In genomic region chr19:38731654-38732301, GRCh38 we compare ENCODE assay signal across 9 cellular contexts. TPM values are rescaled to one million over a fixed set of nuclear protein-coding genes. Genes with fewer than 3 reads are reported as not detected.
DNase-seq lines count a peak whose midpoint lies in the region; ATAC-seq, FAIRE-seq and TF ChIP-seq lines count a peak whose summit lies in the region.
"Had no signal": no experiment of that assay in that cellular context is flagged by ENCODE, and none has a peak within 500 bp of the region (broad histone marks: within the 10 kb centered on the region; RNA-seq: fewer than 3 reads in every experiment).

No MANE protein-coding gene starts in this region.

- H2BK120ac ChIP-seq in H1 (replicated peaks; ENCODE audit: low read depth, low read length): no peak overlapping the region

- H3K9ac ChIP-seq in H1 (replicated peaks in 1 of 4; ENCODE audit: extremely low read depth in 1 of 4, low read depth in 3 of 4, low read length in 3 of 4) (no peak overlapping the region), Karpas-422 (ENCODE audit: low read length) (no peak overlapping the region)

- H3K18ac ChIP-seq in H1 (ENCODE audit: extremely low read depth, low read length): no peak overlapping the region

- H3K27me3 ChIP-seq in CD4-positive, alpha-beta memory T cell (ENCODE audit: insufficient read depth, low read length): no peaks in the 10 kb centered on the region
- H3K27me3 ChIP-seq in H1 (replicated peaks in 1 of 4; ENCODE audit: control insufficient read depth in 3 of 4, extremely low read depth in 1 of 4, insufficient read depth in 3 of 4, low read length in 3 of 4): peaks cover 0 to 2% (median 0%) of the 10 kb centered on the region in 4 experiments; a peak in 3 of 7 replicates
- H3K27me3 ChIP-seq in neutrophil: peaks cover 16% of the 10 kb centered on the region
- H3K27me3 ChIP-seq in Karpas-422 (ENCODE audit: low read length): no peaks in the 10 kb centered on the region

- FAIRE-seq in H1 (lab: Jason Lieb, UNC): no peak

- peaks cover 0 to 28% of the 10 kb centered on the region in 2 donors for H3K36me3 Mint-ChIP-seq in CD4-positive, alpha-beta memory T cell

- H3K79me2 ChIP-seq in H1 (ENCODE audit: control insufficient read depth in 1 of 2, insufficient read depth in 2 of 2, low read length in 2 of 2) (no peaks in the 10 kb centered on the region), Karpas-422 (ENCODE audit: low read length) (no peaks in the 10 kb centered on the region)

- intact Hi-C loops in CD4-positive, alpha-beta memory T cell (cut with micrococcal nuclease): loop anchor here (5.0 kb wide), 1 partner anchor 329 kb away; the partner anchor contains the start of gene FAM98C

- H3K4me3 ChIP-seq in CD4-positive, alpha-beta memory T cell (ENCODE audit: low read length in 2 of 2): no peak overlapping the region
- H3K4me3 ChIP-seq in H1 (ENCODE audit: extremely low read depth in 1 of 4, insufficient read depth in 2 of 4, low read depth in 3 of 4, low read length in 4 of 4): no peak overlapping the region
- no peak overlapping the region for H3K4me3 ChIP-seq in neutrophil (ENCODE audit: low read depth in 1 of 2, low read length in 1 of 2)
- no peak overlapping the region for H3K4me3 ChIP-seq in Karpas-422 (ENCODE audit: low read length)

- no peak overlapping the region for H3K27ac ChIP-seq in CD4-positive, alpha-beta memory T cell (ENCODE audit: low read depth, low read length)
- H3K27ac ChIP-seq in H1 (ENCODE audit: low read depth, low read length): no peak overlapping the region
- peak overlapping the region; percentile 49 for H3K27ac ChIP-seq in neutrophil
- H3K27ac ChIP-seq in Karpas-422 (ENCODE audit: low read length): no peak overlapping the region

- no peak overlapping the region for H3K23ac ChIP-seq in H1 (ENCODE audit: insufficient read length)

- peaks cover 2% of the 10 kb centered on the region for H3K36me3 ChIP-seq in CD4-positive, alpha-beta memory T cell (ENCODE audit: insufficient read depth, low read length)
- peaks cover 11 to 37% (median 23%) of the 10 kb centered on the region in 4 experiments; a peak in 7 of 8 replicates for H3K36me3 ChIP-seq in H1 (ENCODE audit: control insufficient read depth in 2 of 4, insufficient read depth in 4 of 4, low read length in 3 of 4)
- peaks cover 52% of the 10 kb centered on the region for H3K36me3 ChIP-seq in neutrophil
- peaks cover 10% of the 10 kb centered on the region for H3K36me3 ChIP-seq in Karpas-422 (ENCODE audit: insufficient read depth, low read length)

- no peak overlapping the region for H2BK12ac ChIP-seq in H1 (ENCODE audit: low read depth, low read length)

- no peaks in the 10 kb centered on the region for H3K9me3 Mint-ChIP-seq in CD4-positive, alpha-beta memory T cell

- TF ChIP-seq POLR2A in H1 (IDR thresholded peaks at IDR 0.05; ENCODE audit: control extremely low read depth in 1 of 2, low read depth in 2 of 2, low read length in 2 of 2): peak in 1 of 2 experiments; percentile 21; a peak in 1 of 3 replicates

- H2AFZ ChIP-seq in H1 (ENCODE audit: low read length): no peak overlapping the region
- H2AFZ ChIP-seq in Karpas-422 (ENCODE audit: low read length): no peak overlapping the region

- peaks cover 18 to 63% (median 31%) of the 10 kb centered on the region in 4 donors for H3K4me1 Mint-ChIP-seq in CD4-positive, alpha-beta memory T cell

- H2BK20ac ChIP-seq in H1 (ENCODE audit: low read length): no peak overlapping the region

- H2BK15ac ChIP-seq in H1 (ENCODE audit: low read length): no peak overlapping the region

- TF ChIP-seq EP300 in H1 (IDR thresholded peaks at IDR 0.05; ENCODE audit: borderline replicate concordance in 1 of 2, low read depth in 2 of 2, low read length in 2 of 2): no peak

- H3K14ac ChIP-seq in H1 (ENCODE audit: insufficient read length): no peak overlapping the region

- no peaks in the 10 kb centered on the region for H3K9me3 ChIP-seq in CD4-positive, alpha-beta memory T cell (ENCODE audit: control insufficient read depth in 1 of 2, low read length in 2 of 2)
- no peaks in the 10 kb centered on the region for H3K9me3 ChIP-seq in H1 (ENCODE audit: insufficient read depth in 2 of 2, low read depth in 1 of 2, low read length in 1 of 2)
- no peaks in the 10 kb centered on the region for H3K9me3 ChIP-seq in neutrophil
- no peaks in the 10 kb centered on the region for H3K9me3 ChIP-seq in Karpas-422 (ENCODE audit: low read length)

- peaks cover 33% of the 10 kb centered on the region for H3K4me1 ChIP-seq in CD4-positive, alpha-beta memory T cell (ENCODE audit: insufficient read depth, low read length)
- H3K4me1 ChIP-seq in H1 (replicated peaks in 1 of 4; ENCODE audit: control insufficient read depth in 3 of 4, insufficient read depth in 4 of 4, low read length in 3 of 4): peaks cover 0 to 13% (median 8%) of the 10 kb centered on the region in 4 experiments; a peak in 6 of 7 replicates
- peaks cover 18 to 28% of the 10 kb centered on the region in 2 experiments for H3K4me1 ChIP-seq in neutrophil (ENCODE audit: control insufficient read depth in 1 of 2, insufficient read depth in 1 of 2, low read depth in 1 of 2, low read length in 1 of 2)
- no peaks in the 10 kb centered on the region; the same call in 1 of the 2 replicates for H3K4me1 ChIP-seq in Karpas-422 (ENCODE audit: low read length)

- no peak overlapping the region for H4K91ac ChIP-seq in H1 (replicated peaks; ENCODE audit: insufficient read length, low read length)

- no peak overlapping the region for H2BK5ac ChIP-seq in H1 (ENCODE audit: low read depth, low read length)

- no peaks in the 10 kb centered on the region for H3K9me2 ChIP-seq in Karpas-422 (replicated peaks; ENCODE audit: insufficient read depth, low read length)

- CTCF ChIA-PET in CD4-positive, alpha-beta memory T cell (lab: Charles Lee; ENCODE audit: partially characterized antibody): interaction anchor here (1.3 to 2.3 kb wide), 2 partner anchors 198 to 329 kb away, joined by 3 to 13 read pairs; partner anchors contain the start of genes FAM98C, MRPS12 and SARS2
- CTCF ChIA-PET in H1 (lab: Charles Lee; ENCODE audit: partially characterized antibody): no interaction called here

- peaks cover 10 to 12% of the 10 kb centered on the region in 2 experiments for H4K20me1 ChIP-seq in H1 (replicated peaks in 1 of 2; ENCODE audit: control insufficient read depth in 1 of 2, insufficient read depth in 2 of 2, low read length in 2 of 2)
- no peaks in the 10 kb centered on the region for H4K20me1 ChIP-seq in Karpas-422 (ENCODE audit: insufficient read depth, low read depth, low read length)

- H3K4me2 ChIP-seq in H1 (ENCODE audit: insufficient read depth in 1 of 2, low read depth in 2 of 2, low read length in 2 of 2): no peak overlapping the region
- H3K4me2 ChIP-seq in Karpas-422 (ENCODE audit: low read depth, low read length, poor library complexity, severe bottlenecking): no peak overlapping the region

- DNase-seq in CD4-positive, alpha-beta memory T cell: no peak
- DNase-seq in NCI-H345 (lab: John Stamatoyannopoulos, UW) (peak; percentile 67), H1 (ENCODE audit: low read depth in 1 of 2, low spot score in 2 of 2) (no peak), Karpas-422 (no peak), RKO (ENCODE audit: low spot score) (no peak)
- DNase-seq in activated CD4-positive, alpha-beta T cell treated with anti-CD3 and anti-CD28 coated beads, Interleukin-2, amount 50 U/mL, for 1 hour: no peak
- DNase-seq: hippocampal formation had no signal

- ATAC-seq in GM18867 (IDR thresholded peaks at IDR 0.05; ENCODE audit: unreplicated experiment): no peak

- no peak overlapping the region for H4K5ac ChIP-seq in H1 (ENCODE audit: insufficient read length, low read depth, low read length)

- peak overlapping the region; percentile 42; the same call in 1 of the 2 replicates for H4K8ac ChIP-seq in H1 (ENCODE audit: extremely low read depth, insufficient read depth, low read length)

- peaks cover 2% of the 10 kb centered on the region for H3K79me1 ChIP-seq in H1 (ENCODE audit: low read depth, low read length)

- H3K4ac ChIP-seq in H1 (replicated peaks; ENCODE audit: insufficient read length, low read depth, low read length): no peak overlapping the region

- peak overlapping the region in 2 of 8 donors; percentile 21 to 26 for H3K4me3 Mint-ChIP-seq in CD4-positive, alpha-beta memory T cell

- no peak for TF ChIP-seq CTCF in H1 (IDR thresholded peaks at IDR 0.05; ENCODE audit: control extremely low read depth in 1 of 3, insufficient read depth in 1 of 3, low read depth in 1 of 3, low read length in 3 of 3)
- no peak for TF ChIP-seq CTCF in neutrophil (IDR thresholded peaks at IDR 0.05)

- WGBS in H1 (ENCODE audit: extremely low coverage in 1 of 2, insufficient coverage in 1 of 2, insufficient read length in 1 of 2, insufficient replicate concordance in 2 of 2, low coverage in 1 of 2, low lambda C conversion rate in 2 of 2, missing lambda C conversion rate in 1 of 2), 2 experiments: 92% methylated on average over 10 of the region's 10 CpGs; no CpG with 5 or more reads in 1 of the 2 experiments

- peaks cover 8% of the 10 kb centered on the region; the same call in 1 of the 2 replicates for H3K23me2 ChIP-seq in H1 (ENCODE audit: low read depth, low read length)

- H3K56ac ChIP-seq in H1 (replicated peaks; ENCODE audit: insufficient read length, low read depth, low read length): no peak overlapping the region

- H2AK5ac ChIP-seq in H1 (ENCODE audit: low read depth, low read length): no peak overlapping the region

- H3K27me3 Mint-ChIP-seq in CD4-positive, alpha-beta memory T cell: no peaks in the 10 kb centered on the region

- H3K27ac Mint-ChIP-seq in CD4-positive, alpha-beta memory T cell: peak overlapping the region in 6 of 7 donors; percentile 57 to 87 (median 80)

- TF ChIP-seq RAD21 in H1 (IDR thresholded peaks at IDR 0.05 in 1 of 2, conservative IDR thresholded peaks at IDR 0.05 in 1 of 2; ENCODE audit: low read depth in 2 of 2, low read length in 2 of 2): no peak

- POLR2A ChIA-PET in CD4-positive, alpha-beta memory T cell (lab: Charles Lee; ENCODE audit: partially characterized antibody): interaction anchor here (1.2 kb wide), 1 partner anchor 91 kb away, joined by 3 read pairs; no protein-coding TSS in a partner anchor
- POLR2A ChIA-PET in H1 (lab: Charles Lee; ENCODE audit: partially characterized antibody): interaction anchor here (0.6 to 1.4 kb wide), 6 partner anchors 53 to 336 kb away, joined by 3 to 4 read pairs (median 3); partner anchors contain the start of gene LGALS4

RNA-seq across cellular contexts. Expression of gene CAPN12, which starts 12.5 kb away (rescaled TPM):
- total RNA-seq in CD4-positive, alpha-beta memory T cell: 10 to 100 TPM; 16.8 to 19.5 TPM
- 1 to 10 TPM; 3.9 to 9.9 TPM for polyA plus RNA-seq in CD4-positive, alpha-beta memory T cell
- total RNA-seq in H1 (2021; fragmentation: NEBNext Ultra II Directional; extraction: Animal tissue kit (Norgen Biotek cat#: 25700)): 7.9 and 8.8 TPM in 2 replicates
- polyA plus RNA-seq in H1 (2011; rRNA removed): 20.0 and 25.9 TPM in 2 replicates
- 16.5 TPM for polyA plus RNA-seq in H1 (2011; cell fraction: cytosol; rRNA removed)
- polyA plus RNA-seq in H1 (2011; cell fraction: nucleus; rRNA removed): 58.9 TPM
- 4.8 to 13.3 TPM (median 8.3 TPM) in 4 replicates for polyA plus RNA-seq in H1 (2012, experiment 1 of 2)
- 4.3 TPM for polyA plus RNA-seq in H1 (2012, experiment 2 of 2)
- 13.2 TPM for polyA plus RNA-seq in H1 (2013, experiment 1 of 2)
- 11.1 TPM for polyA plus RNA-seq in H1 (2013, experiment 2 of 2)
- polyA minus RNA-seq in H1 (2011; rRNA and poly(A)+ RNA removed): 3.7 and 5.0 TPM in 2 replicates
- 6.4 TPM for polyA minus RNA-seq in H1 (2011; cell fraction: cytosol; rRNA and poly(A)+ RNA removed)
- polyA minus RNA-seq in H1 (2011; cell fraction: nucleus; rRNA and poly(A)+ RNA removed): 10.9 TPM
- 0.40 TPM in 1 of 2 replicates, not detected in the other for total RNA-seq in Karpas-422 (2014; rRNA removed; shearing (Covaris generic); ENCODE audit: low replicate concordance)

RNA-seq across cellular contexts. Expression of gene LGALS7, which starts 41.5 kb away (rescaled TPM):
- total RNA-seq in CD4-positive, alpha-beta memory T cell: not detected
- not detected for polyA plus RNA-seq in CD4-positive, alpha-beta memory T cell
- total RNA-seq in H1 (2021; fragmentation: NEBNext Ultra II Directional; extraction: Animal tissue kit (Norgen Biotek cat#: 25700)): not detected in 2 replicates
- polyA plus RNA-seq in H1 (2011; rRNA removed): 0.32 and 1.2 TPM in 2 replicates
- 0.19 TPM for polyA plus RNA-seq in H1 (2011; cell fraction: cytosol; rRNA removed)
- polyA plus RNA-seq in H1 (2011; cell fraction: nucleus; rRNA removed): 0.44 TPM
- polyA plus RNA-seq in H1 (2012, experiment 1 of 2): not detected in 4 replicates
- polyA plus RNA-seq in H1 (2012, experiment 2 of 2): not detected
- polyA plus RNA-seq in H1 (2013, experiment 1 of 2): 0.12 TPM
- polyA plus RNA-seq in H1 (2013, experiment 2 of 2): not detected
- not detected in 2 replicates for polyA minus RNA-seq in H1 (2011; rRNA and poly(A)+ RNA removed)
- polyA minus RNA-seq in H1 (2011; cell fraction: cytosol; rRNA and poly(A)+ RNA removed): not detected
- polyA minus RNA-seq in H1 (2011; cell fraction: nucleus; rRNA and poly(A)+ RNA removed): not detected
- total RNA-seq in Karpas-422 (2014; rRNA removed; shearing (Covaris generic); ENCODE audit: low replicate concordance): not detected in 2 replicates

RNA-seq across cellular contexts. Expression of gene LGALS7B, which starts 57.2 kb away (rescaled TPM):
- total RNA-seq in CD4-positive, alpha-beta memory T cell: not detected
- not detected for polyA plus RNA-seq in CD4-positive, alpha-beta memory T cell
- total RNA-seq in H1 (2021; fragmentation: NEBNext Ultra II Directional; extraction: Animal tissue kit (Norgen Biotek cat#: 25700)): not detected in 2 replicates
- 3.6 and 6.2 TPM in 2 replicates for polyA plus RNA-seq in H1 (2011; rRNA removed)
- polyA plus RNA-seq in H1 (2011; cell fraction: cytosol; rRNA removed): 4.2 TPM
- polyA plus RNA-seq in H1 (2011; cell fraction: nucleus; rRNA removed): 1.9 TPM
- polyA plus RNA-seq in H1 (2012, experiment 1 of 2): 1.1 to 2.9 TPM (median 1.6 TPM) in 4 replicates
- not detected for polyA plus RNA-seq in H1 (2012, experiment 2 of 2)
- 0.85 TPM for polyA plus RNA-seq in H1 (2013, experiment 1 of 2)
- polyA plus RNA-seq in H1 (2013, experiment 2 of 2): 0.57 TPM
- not detected in 2 replicates for polyA minus RNA-seq in H1 (2011; rRNA and poly(A)+ RNA removed)
- polyA minus RNA-seq in H1 (2011; cell fraction: cytosol; rRNA and poly(A)+ RNA removed): not detected
- polyA minus RNA-seq in H1 (2011; cell fraction: nucleus; rRNA and poly(A)+ RNA removed): not detected
- not detected in 2 replicates for total RNA-seq in Karpas-422 (2014; rRNA removed; shearing (Covaris generic); ENCODE audit: low replicate concordance)
